In the genomic region with DNA sequence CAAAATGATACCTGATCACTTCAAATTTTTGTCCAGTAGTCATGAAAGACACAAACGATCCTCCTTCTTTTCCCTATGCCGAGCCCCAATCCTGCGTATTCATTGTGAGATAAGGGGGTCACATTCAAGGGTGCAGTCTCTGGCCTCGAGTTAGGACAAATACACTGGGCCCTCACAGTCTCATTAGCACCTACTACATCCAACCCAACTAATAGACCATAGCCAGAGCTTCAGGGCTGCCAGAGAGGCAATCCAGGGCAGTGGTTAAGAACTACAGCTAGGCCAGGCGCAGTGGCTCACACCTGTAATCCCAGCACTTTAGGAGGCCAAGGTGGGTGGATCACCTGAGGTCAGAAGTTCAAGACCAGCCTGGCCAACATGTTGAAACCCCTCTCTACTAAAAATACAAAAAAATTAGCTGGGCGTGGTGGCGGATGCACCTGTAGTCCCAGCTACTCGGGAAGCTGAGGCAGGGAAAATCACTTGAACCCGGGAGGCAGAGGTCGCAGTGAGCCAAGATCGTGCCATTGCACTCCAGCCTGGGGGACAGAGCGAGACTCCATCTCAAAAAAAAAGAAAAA, we compare ENCODE assay signal across 1 cellular context.
TF ChIP-seq lines count a peak whose summit lies in the region.
"Not testable (repeated sequence)": the region's sequence is repeated elsewhere in the genome, so short reads cannot be mapped to it uniquely, and the experiment has no call there.

No MANE protein-coding gene starts in this region.

TF ChIP-seq in K562, 482 proteins besides CTCF, POLR2A, EP300 and RAD21:
- TF ChIP-seq HSF4 (CRISPR knock-in tag; IDR thresholded peaks at IDR 0.05; ENCODE audit: borderline replicate concordance) (0 out of 2 replicates have a peak, but pooled peaks have one; percentile 57), SMAD4 (CRISPR knock-in tag; conservative IDR thresholded peaks at IDR 0.05) (0 out of 2 replicates have a peak, but pooled peaks have one; percentile 9), MAFG (tag; conservative IDR thresholded peaks at IDR 0.05) (peak; percentile 57; the same call in 1 of the 2 replicates), NR2C2 (tag; IDR thresholded peaks at IDR 0.05) (peak; percentile 21; the same call in 1 of the 2 replicates), NFE2 (IDR thresholded peaks at IDR 0.05; ENCODE audit: low read depth) (peak; percentile 0; the same call in 1 of the 2 replicates), CREM (IDR thresholded peaks at IDR 0.05; ENCODE audit: low read depth) (0 out of 2 replicates have a peak, but pooled peaks have one; percentile 1), TOE1 (IDR thresholded peaks at IDR 0.05; ENCODE audit: borderline replicate concordance) (0 out of 2 replicates have a peak, but pooled peaks have one; percentile 2), SMARCC2 (IDR thresholded peaks at IDR 0.05; ENCODE audit: low read depth) (0 out of 2 replicates have a peak, but pooled peaks have one; percentile 28), ZFX (CRISPR knock-in tag; IDR thresholded peaks at IDR 0.05) (peak; percentile 27; the same call in 1 of the 2 replicates)
- TF ChIP-seq, protein P1, sequence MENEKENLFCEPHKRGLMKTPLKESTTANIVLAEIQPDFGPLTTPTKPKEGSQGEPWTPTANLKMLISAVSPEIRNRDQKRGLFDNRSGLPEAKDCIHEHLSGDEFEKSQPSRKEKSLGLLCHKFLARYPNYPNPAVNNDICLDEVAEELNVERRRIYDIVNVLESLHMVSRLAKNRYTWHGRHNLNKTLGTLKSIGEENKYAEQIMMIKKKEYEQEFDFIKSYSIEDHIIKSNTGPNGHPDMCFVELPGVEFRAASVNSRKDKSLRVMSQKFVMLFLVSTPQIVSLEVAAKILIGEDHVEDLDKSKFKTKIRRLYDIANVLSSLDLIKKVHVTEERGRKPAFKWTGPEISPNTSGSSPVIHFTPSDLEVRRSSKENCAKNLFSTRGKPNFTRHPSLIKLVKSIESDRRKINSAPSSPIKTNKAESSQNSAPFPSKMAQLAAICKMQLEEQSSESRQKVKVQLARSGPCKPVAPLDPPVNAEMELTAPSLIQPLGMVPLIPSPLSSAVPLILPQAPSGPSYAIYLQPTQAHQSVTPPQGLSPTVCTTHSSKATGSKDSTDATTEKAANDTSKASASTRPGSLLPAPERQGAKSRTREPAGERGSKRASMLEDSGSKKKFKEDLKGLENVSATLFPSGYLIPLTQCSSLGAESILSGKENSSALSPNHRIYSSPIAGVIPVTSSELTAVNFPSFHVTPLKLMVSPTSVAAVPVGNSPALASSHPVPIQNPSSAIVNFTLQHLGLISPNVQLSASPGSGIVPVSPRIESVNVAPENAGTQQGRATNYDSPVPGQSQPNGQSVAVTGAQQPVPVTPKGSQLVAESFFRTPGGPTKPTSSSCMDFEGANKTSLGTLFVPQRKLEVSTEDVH (IDR thresholded peaks at IDR 0.05; ENCODE audit: low read depth, partially characterized antibody): peak; percentile 15
- not testable (repeated sequence) for TF ChIP-seq NR2C2 (CRISPR knock-in tag; IDR thresholded peaks at IDR 0.05); TOE1 (CRISPR knock-in tag; IDR thresholded peaks at IDR 0.05; ENCODE audit: borderline replicate concordance, low read depth)
- TF ChIP-seq, protein P2, sequence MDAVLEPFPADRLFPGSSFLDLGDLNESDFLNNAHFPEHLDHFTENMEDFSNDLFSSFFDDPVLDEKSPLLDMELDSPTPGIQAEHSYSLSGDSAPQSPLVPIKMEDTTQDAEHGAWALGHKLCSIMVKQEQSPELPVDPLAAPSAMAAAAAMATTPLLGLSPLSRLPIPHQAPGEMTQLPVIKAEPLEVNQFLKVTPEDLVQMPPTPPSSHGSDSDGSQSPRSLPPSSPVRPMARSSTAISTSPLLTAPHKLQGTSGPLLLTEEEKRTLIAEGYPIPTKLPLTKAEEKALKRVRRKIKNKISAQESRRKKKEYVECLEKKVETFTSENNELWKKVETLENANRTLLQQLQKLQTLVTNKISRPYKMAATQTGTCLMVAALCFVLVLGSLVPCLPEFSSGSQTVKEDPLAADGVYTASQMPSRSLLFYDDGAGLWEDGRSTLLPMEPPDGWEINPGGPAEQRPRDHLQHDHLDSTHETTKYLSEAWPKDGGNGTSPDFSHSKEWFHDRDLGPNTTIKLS (IDR thresholded peaks at IDR 0.05; ENCODE audit: borderline replicate concordance, low read depth): 0 out of 2 replicates have a peak, but pooled peaks have one; percentile 17
- TF ChIP-seq, protein P3, sequence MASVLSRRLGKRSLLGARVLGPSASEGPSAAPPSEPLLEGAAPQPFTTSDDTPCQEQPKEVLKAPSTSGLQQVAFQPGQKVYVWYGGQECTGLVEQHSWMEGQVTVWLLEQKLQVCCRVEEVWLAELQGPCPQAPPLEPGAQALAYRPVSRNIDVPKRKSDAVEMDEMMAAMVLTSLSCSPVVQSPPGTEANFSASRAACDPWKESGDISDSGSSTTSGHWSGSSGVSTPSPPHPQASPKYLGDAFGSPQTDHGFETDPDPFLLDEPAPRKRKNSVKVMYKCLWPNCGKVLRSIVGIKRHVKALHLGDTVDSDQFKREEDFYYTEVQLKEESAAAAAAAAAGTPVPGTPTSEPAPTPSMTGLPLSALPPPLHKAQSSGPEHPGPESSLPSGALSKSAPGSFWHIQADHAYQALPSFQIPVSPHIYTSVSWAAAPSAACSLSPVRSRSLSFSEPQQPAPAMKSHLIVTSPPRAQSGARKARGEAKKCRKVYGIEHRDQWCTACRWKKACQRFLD (CRISPR knock-in tag; IDR thresholded peaks at IDR 0.05): peak; percentile 10
- TF ChIP-seq, protein P4, sequence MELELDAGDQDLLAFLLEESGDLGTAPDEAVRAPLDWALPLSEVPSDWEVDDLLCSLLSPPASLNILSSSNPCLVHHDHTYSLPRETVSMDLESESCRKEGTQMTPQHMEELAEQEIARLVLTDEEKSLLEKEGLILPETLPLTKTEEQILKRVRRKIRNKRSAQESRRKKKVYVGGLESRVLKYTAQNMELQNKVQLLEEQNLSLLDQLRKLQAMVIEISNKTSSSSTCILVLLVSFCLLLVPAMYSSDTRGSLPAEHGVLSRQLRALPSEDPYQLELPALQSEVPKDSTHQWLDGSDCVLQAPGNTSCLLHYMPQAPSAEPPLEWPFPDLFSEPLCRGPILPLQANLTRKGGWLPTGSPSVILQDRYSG (tag; conservative IDR thresholded peaks at IDR 0.05; ENCODE audit: low read depth): 0 out of 2 replicates have a peak, but pooled peaks have one; percentile 28
- TF ChIP-seq, protein P5, sequence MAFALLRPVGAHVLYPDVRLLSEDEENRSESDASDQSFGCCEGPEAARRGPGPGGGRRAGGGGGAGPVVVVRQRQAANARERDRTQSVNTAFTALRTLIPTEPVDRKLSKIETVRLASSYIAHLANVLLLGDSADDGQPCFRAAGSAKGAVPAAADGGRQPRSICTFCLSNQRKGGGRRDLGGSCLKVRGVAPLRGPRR (CRISPR knock-in tag; IDR thresholded peaks at IDR 0.05): peak; percentile 25; the same call in 1 of the 2 replicates
- TF ChIP-seq, protein P6, sequence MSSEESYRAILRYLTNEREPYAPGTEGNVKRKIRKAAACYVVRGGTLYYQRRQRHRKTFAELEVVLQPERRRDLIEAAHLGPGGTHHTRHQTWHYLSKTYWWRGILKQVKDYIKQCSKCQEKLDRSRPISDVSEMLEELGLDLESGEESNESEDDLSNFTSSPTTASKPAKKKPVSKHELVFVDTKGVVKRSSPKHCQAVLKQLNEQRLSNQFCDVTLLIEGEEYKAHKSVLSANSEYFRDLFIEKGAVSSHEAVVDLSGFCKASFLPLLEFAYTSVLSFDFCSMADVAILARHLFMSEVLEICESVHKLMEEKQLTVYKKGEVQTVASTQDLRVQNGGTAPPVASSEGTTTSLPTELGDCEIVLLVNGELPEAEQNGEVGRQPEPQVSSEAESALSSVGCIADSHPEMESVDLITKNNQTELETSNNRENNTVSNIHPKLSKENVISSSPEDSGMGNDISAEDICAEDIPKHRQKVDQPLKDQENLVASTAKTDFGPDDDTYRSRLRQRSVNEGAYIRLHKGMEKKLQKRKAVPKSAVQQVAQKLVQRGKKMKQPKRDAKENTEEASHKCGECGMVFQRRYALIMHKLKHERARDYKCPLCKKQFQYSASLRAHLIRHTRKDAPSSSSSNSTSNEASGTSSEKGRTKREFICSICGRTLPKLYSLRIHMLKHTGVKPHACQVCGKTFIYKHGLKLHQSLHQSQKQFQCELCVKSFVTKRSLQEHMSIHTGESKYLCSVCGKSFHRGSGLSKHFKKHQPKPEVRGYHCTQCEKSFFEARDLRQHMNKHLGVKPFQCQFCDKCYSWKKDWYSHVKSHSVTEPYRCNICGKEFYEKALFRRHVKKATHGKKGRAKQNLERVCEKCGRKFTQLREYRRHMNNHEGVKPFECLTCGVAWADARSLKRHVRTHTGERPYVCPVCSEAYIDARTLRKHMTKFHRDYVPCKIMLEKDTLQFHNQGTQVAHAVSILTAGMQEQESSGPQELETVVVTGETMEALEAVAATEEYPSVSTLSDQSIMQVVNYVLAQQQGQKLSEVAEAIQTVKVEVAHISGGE (CRISPR knock-in tag; IDR thresholded peaks at IDR 0.05): peak in 1 of 3 experiments; percentile 30; a peak in 2 of 6 replicates
